In the genomic region with DNA sequence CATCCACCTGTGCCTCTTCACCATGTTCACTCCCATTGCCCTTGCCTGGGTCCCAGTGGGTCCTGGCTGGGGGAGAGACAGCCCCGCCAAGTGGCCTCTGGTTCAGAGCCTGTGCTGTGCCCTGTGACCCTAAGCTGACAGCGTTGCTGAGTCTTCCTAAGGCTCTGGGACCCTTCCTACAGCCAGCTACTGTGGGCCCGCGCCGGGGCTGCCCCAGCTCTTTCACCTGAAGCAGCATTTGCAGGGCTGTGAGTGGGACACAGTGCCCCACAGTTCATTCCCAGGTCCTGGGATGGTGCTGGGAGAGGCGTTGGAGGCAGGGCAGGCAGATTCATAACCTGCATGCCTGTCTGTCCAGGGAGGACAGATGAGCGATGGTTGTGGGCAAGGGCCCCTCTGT, we compare ENCODE assay signal across 30 cellular contexts. TPM values are rescaled to one million over a fixed set of nuclear protein-coding genes. Genes with fewer than 3 reads are reported as not detected.
"Had no signal": no experiment of that assay in that cellular context is flagged by ENCODE, and none has a peak within 500 bp of the region (broad histone marks: within the 10 kb centered on the region; RNA-seq: fewer than 3 reads in every experiment).

No MANE protein-coding gene starts in this region.

- H3K4me1 Mint-ChIP-seq: brain had no signal

- H3K27ac ChIP-seq: ascending aorta, breast epithelium, cardiac muscle cell, colonic mucosa, foreskin keratinocyte, gastrocnemius medialis had no signal

- H3K36me3 Mint-ChIP-seq: activated naive CD4-positive, alpha-beta T cell treated with anti-CD3 and anti-CD28 coated beads, Interleukin-2, amount 50 U/mL, for 72 hours; activated naive CD8-positive, alpha-beta T cell treated with anti-CD3 and anti-CD28 coated beads, Interleukin-2, amount 10 ng/mL, durations not matched to agents 7 days and 5 days had no signal

- H3K4me1 ChIP-seq: breast epithelium, foreskin keratinocyte, gastrocnemius medialis had no signal

- H3K9me3 ChIP-seq: ascending aorta, breast epithelium, colonic mucosa, esophagus muscularis mucosa, gastrocnemius medialis had no signal

- ATAC-seq: activated naive CD4-positive, alpha-beta T cell treated with anti-CD3 and anti-CD28 coated beads, Interleukin-2, amount 50 U/mL, for 72 hours; activated T-cell treated with anti-CD3 and anti-CD28 coated beads, Interleukin-2, amount 50 U/mL, for 4 hours; activated T-helper 17 cell treated with anti-CD3 and anti-CD28 coated beads, Interleukin-2, amount 50 U/mL, for 72 hours; effector memory CD8-positive, alpha-beta T cell; foreskin keratinocyte; gastrocnemius medialis had no signal

- H3K27ac Mint-ChIP-seq: activated CD4-positive, alpha-beta memory T cell treated with anti-CD3 and anti-CD28 coated beads, Interleukin-2, amount 10 ng/mL, durations not matched to agents 7 days and 5 days; activated naive CD4-positive, alpha-beta T cell treated with anti-CD3 and anti-CD28 coated beads, Interleukin-2, amount 10 ng/mL, durations not matched to agents 7 days and 5 days; activated naive CD8-positive, alpha-beta T cell treated with anti-CD3 and anti-CD28 coated beads, Interleukin-2, amount 10 ng/mL, durations not matched to agents 7 days and 5 days; activated T-helper 17 cell treated with anti-CD3 and anti-CD28 coated beads, Interleukin-2, amount 50 U/mL, for 72 hours; brain; effector memory CD8-positive, alpha-beta T cell had no signal

- DNase-seq: activated CD4-positive, alpha-beta memory T cell treated with anti-CD3 and anti-CD28 coated beads, Interleukin-2, amount 10 ng/mL, durations not matched to agents 7 days and 5 days; activated CD4-positive, alpha-beta T cell treated with anti-CD3 and anti-CD28 coated beads for 4 hours; activated CD4-positive, alpha-beta T cell treated with anti-CD3 and anti-CD28 coated beads, Interleukin-2, amount 10 ng/mL, durations not matched to agents 7 days and 5 days; activated CD4-positive, alpha-beta T cell treated with anti-CD3 and anti-CD28 coated beads, Interleukin-2, amount 50 U/mL, for 4 hours; activated CD4-positive, CD25-positive, alpha-beta regulatory T cell; activated CD4-positive, CD25-positive, alpha-beta regulatory T cell treated with anti-CD3 and anti-CD28 coated beads, Interleukin-2, amount 50 U/mL, for 72 hours; activated CD8-positive, alpha-beta memory T cell treated with anti-CD3 and anti-CD28 coated beads for 24 hours; activated effector memory CD4-positive, alpha-beta T cell treated with anti-CD3 and anti-CD28 coated beads, Interleukin-2, amount 50 U/mL, for 16 hours; activated naive CD4-positive, alpha-beta T cell; activated naive CD4-positive, alpha-beta T cell treated with anti-CD3 and anti-CD28 coated beads, Interleukin-2, amount 10 ng/mL, durations not matched to agents 7 days and 5 days; activated naive CD8-positive, alpha-beta T cell treated with anti-CD3 and anti-CD28 coated beads, Interleukin-2, amount 10 ng/mL, durations not matched to agents 7 days and 5 days; activated T-cell treated with anti-CD3 and anti-CD28 coated beads, Interleukin-2, amount 50 U/mL, for 4 hours; central memory CD4-positive, alpha-beta T cell; cerebellar nuclear complex; colonic mucosa; effector memory CD8-positive, alpha-beta T cell; erythroblast; foreskin keratinocyte; gastrocnemius medialis; glutamatergic neuron; T-helper 2 cell had no signal

- H3K9me3 Mint-ChIP-seq: activated CD4-positive, alpha-beta memory T cell treated with anti-CD3 and anti-CD28 coated beads, Interleukin-2, amount 10 ng/mL, durations not matched to agents 7 days and 5 days; activated CD4-positive, alpha-beta T cell treated with anti-CD3 and anti-CD28 coated beads, Interleukin-2, amount 10 ng/mL, durations not matched to agents 7 days and 5 days; activated naive CD4-positive, alpha-beta T cell treated with anti-CD3 and anti-CD28 coated beads, Interleukin-2, amount 10 ng/mL, durations not matched to agents 7 days and 5 days; activated naive CD4-positive, alpha-beta T cell treated with anti-CD3 and anti-CD28 coated beads, Interleukin-2, amount 50 U/mL, for 72 hours; activated naive CD8-positive, alpha-beta T cell treated with anti-CD3 and anti-CD28 coated beads, Interleukin-2, amount 10 ng/mL, durations not matched to agents 7 days and 5 days; activated T-cell treated with anti-CD3 and anti-CD28 coated beads, Interleukin-2, amount 50 U/mL, for 4 hours; activated T-helper 17 cell treated with anti-CD3 and anti-CD28 coated beads, Interleukin-2, amount 50 U/mL, for 72 hours; brain; effector memory CD8-positive, alpha-beta T cell had no signal

- H3K4me3 Mint-ChIP-seq: activated CD4-positive, alpha-beta memory T cell treated with anti-CD3 and anti-CD28 coated beads, Interleukin-2, amount 10 ng/mL, durations not matched to agents 7 days and 5 days; activated CD4-positive, alpha-beta T cell treated with anti-CD3 and anti-CD28 coated beads, Interleukin-2, amount 10 ng/mL, durations not matched to agents 7 days and 5 days; activated naive CD4-positive, alpha-beta T cell treated with anti-CD3 and anti-CD28 coated beads, Interleukin-2, amount 10 ng/mL, durations not matched to agents 7 days and 5 days; activated naive CD8-positive, alpha-beta T cell treated with anti-CD3 and anti-CD28 coated beads, Interleukin-2, amount 10 ng/mL, durations not matched to agents 7 days and 5 days; activated T-cell treated with anti-CD3 and anti-CD28 coated beads, Interleukin-2, amount 50 U/mL, for 4 hours; activated T-helper 17 cell treated with anti-CD3 and anti-CD28 coated beads, Interleukin-2, amount 50 U/mL, for 72 hours; brain; effector memory CD8-positive, alpha-beta T cell had no signal

- H3K36me3 ChIP-seq: breast epithelium, colonic mucosa had no signal

- H3K27me3 ChIP-seq: ascending aorta, breast epithelium, cardiac muscle cell, colonic mucosa, dorsolateral prefrontal cortex, esophagus muscularis mucosa, foreskin keratinocyte, gastrocnemius medialis had no signal

- H3K4me3 ChIP-seq: ascending aorta, breast epithelium, cardiac muscle cell, colonic mucosa, dorsolateral prefrontal cortex, esophagus muscularis mucosa, gastrocnemius medialis had no signal

- H3K27me3 Mint-ChIP-seq: activated CD4-positive, alpha-beta memory T cell treated with anti-CD3 and anti-CD28 coated beads, Interleukin-2, amount 10 ng/mL, durations not matched to agents 7 days and 5 days; activated CD4-positive, alpha-beta T cell treated with anti-CD3 and anti-CD28 coated beads, Interleukin-2, amount 10 ng/mL, durations not matched to agents 7 days and 5 days; activated naive CD4-positive, alpha-beta T cell treated with anti-CD3 and anti-CD28 coated beads, Interleukin-2, amount 10 ng/mL, durations not matched to agents 7 days and 5 days; activated naive CD8-positive, alpha-beta T cell treated with anti-CD3 and anti-CD28 coated beads, Interleukin-2, amount 10 ng/mL, durations not matched to agents 7 days and 5 days; activated T-helper 17 cell treated with anti-CD3 and anti-CD28 coated beads, Interleukin-2, amount 50 U/mL, for 72 hours; brain; effector memory CD8-positive, alpha-beta T cell had no signal

RNA-seq across cellular contexts. Expression of gene MRGPRF, which starts 46.4 kb away (rescaled TPM):
- total RNA-seq: activated CD4-positive, alpha-beta memory T cell treated with anti-CD3 and anti-CD28 coated beads, Interleukin-2, amount 10 ng/mL, durations not matched to agents 7 days and 5 days; activated CD4-positive, alpha-beta T cell treated with anti-CD3 and anti-CD28 coated beads, Interleukin-2, amount 10 ng/mL, durations not matched to agents 7 days and 5 days; activated naive CD4-positive, alpha-beta T cell treated with anti-CD3 and anti-CD28 coated beads, Interleukin-2, amount 50 U/mL, for 72 hours; activated naive CD8-positive, alpha-beta T cell treated with anti-CD3 and anti-CD28 coated beads, Interleukin-2, amount 10 ng/mL, durations not matched to agents 7 days and 5 days; activated T-helper 17 cell treated with anti-CD3 and anti-CD28 coated beads, Interleukin-2, amount 50 U/mL, for 72 hours; T-helper 1 cell treated with Interleukin-12 subunit alpha and Interleukin-12 subunit beta and Interleukin-4 antibody, amounts not matched to agents 30 ng/mL and 1 ng/mL, for 36 hours had no signal
